9 cellular contexts compared by ENCODE assay signal in the genomic region with DNA sequence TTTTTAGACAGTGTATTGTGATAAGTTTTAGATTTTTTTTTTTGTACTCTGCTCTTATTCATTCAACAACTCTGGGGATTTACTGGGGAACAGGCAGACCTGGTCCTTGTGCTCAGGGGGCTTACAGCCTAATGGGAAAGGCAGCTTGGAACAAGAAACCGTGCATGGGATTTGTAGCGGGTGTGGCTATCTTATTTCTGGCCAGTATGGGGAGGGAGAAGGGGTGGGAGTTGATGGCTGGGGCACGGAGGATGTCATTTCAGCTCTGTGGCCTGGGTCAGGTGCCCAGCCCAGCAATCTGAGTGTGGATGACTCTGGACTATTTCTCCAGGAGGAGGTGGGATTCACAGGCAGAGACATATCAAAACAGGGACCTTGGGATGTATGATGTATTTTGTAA. TPM values are rescaled to one million over a fixed set of nuclear protein-coding genes. Genes with fewer than 3 reads are reported as not detected.
DNase-seq lines count a peak whose midpoint lies in the region; ATAC-seq, FAIRE-seq and TF ChIP-seq lines count a peak whose summit lies in the region.
"Had no signal": no experiment of that assay in that cellular context is flagged by ENCODE, and none has a peak within 500 bp of the region (broad histone marks: within the 10 kb centered on the region; RNA-seq: fewer than 3 reads in every experiment).

No MANE protein-coding gene starts in this region.

- CTCF ChIA-PET in Caco-2 (lab: Charles Lee): interaction anchor here (0.7 to 2.8 kb wide), 4 partner anchors 11 to 102 kb away, joined by 3 to 21 read pairs (median 4); partner anchors contain the start of gene GRK5

- H3K9me3 Mint-ChIP-seq in Caco-2 (ENCODE audit: unreplicated experiment): no peaks in the 10 kb centered on the region
- H3K9me3 Mint-ChIP-seq in activated T-helper 17 cell treated with anti-CD3 and anti-CD28 coated beads, Interleukin-2, amount 50 U/mL, for 72 hours: no peaks in the 10 kb centered on the region

- BruUV-seq in Caco-2 (replicated peaks; lab: Mats Ljungman, UMichigan): no TSS peak

- POLR2A ChIA-PET in Caco-2 (lab: Charles Lee): interaction anchor here (0.6 to 0.8 kb wide), 2 partner anchors 17 to 471 kb away, joined by 3 read pairs; no protein-coding TSS in a partner anchor

- H3K4me1 Mint-ChIP-seq in Caco-2 (ENCODE audit: low read depth, unreplicated experiment): peaks cover 35% of the 10 kb centered on the region
- peaks cover 26% of the 10 kb centered on the region for H3K4me1 Mint-ChIP-seq in activated T-helper 17 cell treated with anti-CD3 and anti-CD28 coated beads, Interleukin-2, amount 50 U/mL, for 72 hours

- no peaks in the 10 kb centered on the region for H3K27me3 Mint-ChIP-seq in Caco-2 (ENCODE audit: insufficient read depth, unreplicated experiment)
- H3K27me3 Mint-ChIP-seq in activated T-helper 17 cell treated with anti-CD3 and anti-CD28 coated beads, Interleukin-2, amount 50 U/mL, for 72 hours: no peaks in the 10 kb centered on the region

- DNase-seq in Caco-2: no peak
- no peak for DNase-seq in kidney
- no peak for DNase-seq in gastrocnemius medialis
- no peak for DNase-seq in NCI-H2081 treated with DMSO at 0.1 percent for 48 hours (lab: John Stamatoyannopoulos, UW)
- DNase-seq: posterior cingulate gyrus had no signal

- no peak overlapping the region for H3K9ac ChIP-seq in kidney (ENCODE audit: low read length in 2 of 2)

- H3K9me3 ChIP-seq in Caco-2 (no peaks in the 10 kb centered on the region), kidney (ENCODE audit: control insufficient read depth in 1 of 2, low read length in 2 of 2) (no peaks in the 10 kb centered on the region), gastrocnemius medialis (no peaks in the 10 kb centered on the region)

- intact Hi-C loops in Caco-2 (cut with micrococcal nuclease; ENCODE audit: unreplicated experiment) (loop anchor here (5.0 kb wide), 1 partner anchor 63 kb away; no protein-coding TSS in a partner anchor), kidney (cut with DNase I) (no loop called here), gastrocnemius medialis (cut with DNase I; ENCODE audit: low total_unique reads) (loop anchor here (5.0 kb wide), 1 partner anchor 37 kb away; no protein-coding TSS in a partner anchor)

- H3K4me3 Mint-ChIP-seq in Caco-2 (ENCODE audit: unreplicated experiment): no peak overlapping the region
- peak overlapping the region; percentile 62 for H3K4me3 Mint-ChIP-seq in activated T-helper 17 cell treated with anti-CD3 and anti-CD28 coated beads, Interleukin-2, amount 50 U/mL, for 72 hours

- ATAC-seq in activated T-helper 17 cell treated with anti-CD3 and anti-CD28 coated beads, Interleukin-2, amount 50 U/mL, for 72 hours (replicated peaks): no peak
- no peak for ATAC-seq in gastrocnemius medialis
- ATAC-seq in GM19035 (IDR thresholded peaks at IDR 0.05; ENCODE audit: unreplicated experiment): no peak
- no peak for ATAC-seq in HG03135 (IDR thresholded peaks at IDR 0.05; ENCODE audit: unreplicated experiment)
- ATAC-seq in HG03457 (IDR thresholded peaks at IDR 0.05; ENCODE audit: unreplicated experiment): no peak

- H3K27me3 ChIP-seq in Caco-2 (replicated peaks; ENCODE audit: control insufficient read depth, insufficient read depth, low read length) (no peaks in the 10 kb centered on the region), gastrocnemius medialis (no peaks in the 10 kb centered on the region)

- in situ Hi-C loops in gastrocnemius medialis (cut with MboI; ENCODE audit: low sequenced_read_pairs in 4 of 4): no loop called here

- peak overlapping the region; percentile 53 to 81 for H3K27ac ChIP-seq in kidney (ENCODE audit: low read depth in 2 of 2, low read length in 2 of 2)
- H3K27ac ChIP-seq in gastrocnemius medialis: peak overlapping the region; percentile 74 to 79 (median 78)

- FAIRE-seq in kidney (lab: Jason Lieb, UNC): no peak

- H3K4me3 ChIP-seq in Caco-2 (ENCODE audit: low read depth, low read length) (no peak overlapping the region), kidney (ENCODE audit: low read length in 2 of 2) (no peak overlapping the region), gastrocnemius medialis (no peak overlapping the region)

- peaks cover 47% of the 10 kb centered on the region for H3K4me1 ChIP-seq in Caco-2
- H3K4me1 ChIP-seq in kidney (ENCODE audit: control insufficient read depth in 1 of 2, insufficient read depth in 1 of 2, low read depth in 1 of 2, low read length in 2 of 2): peaks cover 13 to 26% of the 10 kb centered on the region in 2 donors
- H3K4me1 ChIP-seq in gastrocnemius medialis: peaks cover 25 to 63% of the 10 kb centered on the region in 2 donors

- TF ChIP-seq CTCF in Caco-2 (IDR thresholded peaks at IDR 0.05; ENCODE audit: insufficient read depth in 1 of 2, low read depth in 1 of 2, low read length in 1 of 2, severe bottlenecking in 1 of 2, unreplicated experiment in 1 of 2): no peak
- TF ChIP-seq CTCF in kidney (IDR thresholded peaks at IDR 0.05; ENCODE audit: borderline replicate concordance, extremely low read depth, insufficient read depth): no peak
- no peak for TF ChIP-seq CTCF in gastrocnemius medialis (IDR thresholded peaks at IDR 0.05 in 4 of 5, conservative IDR thresholded peaks at IDR 0.05 in 1 of 5)

- H3K36me3 ChIP-seq in Caco-2 (ENCODE audit: control insufficient read depth, insufficient read depth, low read length): no peaks in the 10 kb centered on the region
- H3K36me3 ChIP-seq in kidney (ENCODE audit: control insufficient read depth in 1 of 2, insufficient read depth in 2 of 2, low read length in 2 of 2): no peaks in the 10 kb centered on the region
- no peaks in the 10 kb centered on the region for H3K36me3 ChIP-seq in gastrocnemius medialis

- H3K36me3 Mint-ChIP-seq in Caco-2 (ENCODE audit: insufficient read depth, unreplicated experiment): peaks cover 5% of the 10 kb centered on the region
- no peaks in the 10 kb centered on the region for H3K36me3 Mint-ChIP-seq in activated T-helper 17 cell treated with anti-CD3 and anti-CD28 coated beads, Interleukin-2, amount 50 U/mL, for 72 hours (ENCODE audit: low read depth)

- TF ChIP-seq POLR2A in gastrocnemius medialis (IDR thresholded peaks at IDR 0.05): no peak

- peak overlapping the region; percentile 94 for H3K27ac Mint-ChIP-seq in Caco-2 (ENCODE audit: unreplicated experiment)
- H3K27ac Mint-ChIP-seq in activated T-helper 17 cell treated with anti-CD3 and anti-CD28 coated beads, Interleukin-2, amount 50 U/mL, for 72 hours: peak overlapping the region; percentile 88

RNA-seq across cellular contexts. Expression of gene GRK5, which starts 47.0 kb away (rescaled TPM):
- total RNA-seq in Caco-2 (2022) (7.7 and 8.9 TPM in 2 replicates), kidney (18.7 TPM), gastrocnemius medialis (10 to 100 TPM in 1 of 4 donors, 1 to 10 TPM in 3; 6.2 to 12.5 (median 9.1) TPM)
- total RNA-seq in activated T-helper 17 cell treated with anti-CD3 and anti-CD28 coated beads, Interleukin-2, amount 50 U/mL, for 72 hours: 10 to 100 TPM; 18.9 to 28.2 TPM
- 7.3 TPM for polyA plus RNA-seq in kidney (ENCODE audit: insufficient read depth, low read depth, low replicate concordance)
